Comparison of ENCODE assay signal across 13 cellular contexts in genomic region chr16:50550035-50550434, GRCh38. TPM values are rescaled to one million over a fixed set of nuclear protein-coding genes. Genes with fewer than 3 reads are reported as not detected.
DNase-seq lines count a peak whose midpoint lies in the region; ATAC-seq and TF ChIP-seq lines count a peak whose summit lies in the region.
"Had no signal": no experiment of that assay in that cellular context is flagged by ENCODE, and none has a peak within 500 bp of the region (broad histone marks: within the 10 kb centered on the region; RNA-seq: fewer than 3 reads in every experiment).

No MANE protein-coding gene starts in this region.

- H3K36me3 ChIP-seq in CD8-positive, alpha-beta T cell (ENCODE audit: insufficient read depth, low read length): no peaks in the 10 kb centered on the region
- H3K36me3 ChIP-seq in esophagus muscularis mucosa (peaks cover 0 to 3% (median 0%) of the 10 kb centered on the region in 4 donors), psoas muscle (ENCODE audit: insufficient read depth in 1 of 2, low read depth in 1 of 2) (no peaks in the 10 kb centered on the region), spleen (no peaks in the 10 kb centered on the region)
- H3K36me3 ChIP-seq: HAP-1 had no signal

- peak in 4 of 7 experiments; percentile 16 to 54 (median 51) for DNase-seq in CD8-positive, alpha-beta T cell
- peak in 17 of 34 experiments; percentile 10 to 43 (median 22) for DNase-seq in T-cell
- no peak for DNase-seq in esophagus muscularis mucosa (ENCODE audit: extremely low spot score)
- no peak for DNase-seq in psoas muscle
- DNase-seq in middle frontal gyrus (ENCODE audit: extremely low spot score, low spot score): no peak
- no peak for DNase-seq in spleen
- no peak for DNase-seq in NAMALWA (ENCODE audit: low spot score)
- DNase-seq: mucosa of descending colon; NCI-H1436 treated with DMSO at 0.1 percent for 48 hours; NCI-H774; stimulated activated CD8-positive, alpha-beta memory T cell treated with anti-CD3 and anti-CD28 coated beads, Interleukin-4, amount 100 ng/mL, for 48 hours had no signal

- TF ChIP-seq EP300 in esophagus muscularis mucosa (IDR thresholded peaks at IDR 0.05): no peak

- H3K4me3 ChIP-seq in CD8-positive, alpha-beta T cell (ENCODE audit: low read depth, low read length): no peak overlapping the region
- H3K4me3 ChIP-seq in esophagus muscularis mucosa: peak overlapping the region; percentile 75 to 97 (median 84)
- H3K4me3 ChIP-seq in psoas muscle: peak overlapping the region; percentile 74
- peak overlapping the region in 4 of 8 donors; percentile 82 to 93 (median 84) for H3K4me3 ChIP-seq in spleen
- H3K4me3 ChIP-seq: mucosa of descending colon had no signal

- CTCF ChIA-PET in CD8-positive, alpha-beta T cell (lab: Charles Lee): interaction anchor here (1.0 kb wide), 1 partner anchor 180 kb away, joined by 3 read pairs; no protein-coding TSS in a partner anchor
- CTCF ChIA-PET in T-cell (lab: Charles Lee): interaction anchor here in 1 of 2 donors (0.9 to 1.2 kb wide), 2 partner anchors 117 to 192 kb away, joined by 4 to 5 read pairs; partner anchors contain the start of gene CYLD

- no peak overlapping the region for H3K27ac ChIP-seq in CD8-positive, alpha-beta T cell (ENCODE audit: low read depth, low read length)
- H3K27ac ChIP-seq in esophagus muscularis mucosa (replicated peaks in 1 of 4): peak overlapping the region; percentile 84 to 90 (median 88)
- no peak overlapping the region for H3K27ac ChIP-seq in psoas muscle
- no peak overlapping the region for H3K27ac ChIP-seq in spleen

- ATAC-seq in CD8-positive, alpha-beta T cell: no peak
- ATAC-seq in T-cell (replicated peaks in 1 of 4): peak in 1 of 4 experiments; percentile 8
- no peak for ATAC-seq in psoas muscle
- ATAC-seq in GM18511 (IDR thresholded peaks at IDR 0.05; ENCODE audit: unreplicated experiment): no peak
- ATAC-seq: mucosa of descending colon had no signal

- peaks cover 32% of the 10 kb centered on the region for H3K4me1 ChIP-seq in CD8-positive, alpha-beta T cell (ENCODE audit: insufficient read depth, low read length)
- H3K4me1 ChIP-seq in esophagus muscularis mucosa (peaks cover 7 to 75% (median 69%) of the 10 kb centered on the region in 4 donors), psoas muscle (no peaks in the 10 kb centered on the region), spleen (peaks cover 0 to 33% (median 13%) of the 10 kb centered on the region in 6 donors)
- H3K4me1 ChIP-seq: HAP-1 had no signal

- H3K27me3 ChIP-seq in CD8-positive, alpha-beta T cell (ENCODE audit: insufficient read depth, low read length): no peaks in the 10 kb centered on the region
- H3K27me3 ChIP-seq in esophagus muscularis mucosa (peaks cover 0 to 5% (median 0%) of the 10 kb centered on the region in 4 donors), psoas muscle (ENCODE audit: insufficient read depth in 3 of 3, low read length in 2 of 3) (peaks cover 0 to 30% (median 4%) of the 10 kb centered on the region in 3 donors), spleen (replicated peaks in 1 of 7) (peaks cover 0 to 43% (median 11%) of the 10 kb centered on the region in 7 donors)

- intact Hi-C loops in CD8-positive, alpha-beta T cell (cut with DNase I, micrococcal nuclease): no loop called here
- intact Hi-C loops in esophagus muscularis mucosa (cut with DNase I) (loop anchor here (5.0 kb wide), 1 partner anchor 37 kb away; no protein-coding TSS in a partner anchor), psoas muscle (cut with DNase I) (no loop called here), spleen (cut with DNase I; ENCODE audit: low total_unique reads) (no loop called here)

- no peaks in the 10 kb centered on the region for H3K27me3 Mint-ChIP-seq in CD8-positive, alpha-beta T cell (ENCODE audit: low read depth)
- H3K27me3 Mint-ChIP-seq in T-cell: no peaks in the 10 kb centered on the region

- H3K36me3 Mint-ChIP-seq in CD8-positive, alpha-beta T cell: peaks cover 4% of the 10 kb centered on the region
- peaks cover 5% of the 10 kb centered on the region for H3K36me3 Mint-ChIP-seq in T-cell

- no peak for TF ChIP-seq CTCF in CD8-positive, alpha-beta T cell (IDR thresholded peaks at IDR 0.05)
- TF ChIP-seq CTCF in esophagus muscularis mucosa (IDR thresholded peaks at IDR 0.05): no peak
- no peak for TF ChIP-seq CTCF in psoas muscle (IDR thresholded peaks at IDR 0.05)
- TF ChIP-seq CTCF in spleen (IDR thresholded peaks at IDR 0.05 in 8 of 11, conservative IDR thresholded peaks at IDR 0.05 in 3 of 11): no peak

- H3K4me1 Mint-ChIP-seq in CD8-positive, alpha-beta T cell (ENCODE audit: low read depth): peaks cover 33% of the 10 kb centered on the region
- peaks cover 35 to 47% (median 38%) of the 10 kb centered on the region in 3 donors for H3K4me1 Mint-ChIP-seq in T-cell

- H3K4me3 Mint-ChIP-seq in CD8-positive, alpha-beta T cell: peak overlapping the region; percentile 82
- peak overlapping the region; percentile 63 to 80 (median 70) for H3K4me3 Mint-ChIP-seq in T-cell

- H3K9me3 ChIP-seq in CD8-positive, alpha-beta T cell (ENCODE audit: low read length): no peaks in the 10 kb centered on the region
- H3K9me3 ChIP-seq in esophagus muscularis mucosa (no peaks in the 10 kb centered on the region), psoas muscle (no peaks in the 10 kb centered on the region), spleen (no peaks in the 10 kb centered on the region)
- H3K9me3 ChIP-seq: HAP-1, mucosa of descending colon had no signal

- TF ChIP-seq POLR2A in esophagus muscularis mucosa (IDR thresholded peaks at IDR 0.05; ENCODE audit: low read depth) (no peak), spleen (IDR thresholded peaks at IDR 0.05) (no peak)

- WGBS in esophagus muscularis mucosa: 42% methylated on average over 8 of the region's 8 CpGs
- WGBS in psoas muscle, 3 donors: 59 to 76% (median 73%) methylated on average over 8 of the region's 8 CpGs
- 66 to 94% (median 79%) methylated on average over 8 of the region's 8 CpGs for WGBS in spleen, 5 donors

- H3K27ac Mint-ChIP-seq in CD8-positive, alpha-beta T cell: peak overlapping the region; percentile 45
- H3K27ac Mint-ChIP-seq in T-cell: peak overlapping the region; percentile 31 to 74

- POLR2A ChIA-PET in CD8-positive, alpha-beta T cell (lab: Charles Lee): interaction anchor here (0.8 kb wide), 1 partner anchor 117 kb away, joined by 3 read pairs; no protein-coding TSS in a partner anchor
- POLR2A ChIA-PET in T-cell (lab: Charles Lee): interaction anchor here in 1 of 2 donors (0.6 kb wide), 1 partner anchor 227 kb away, joined by 3 read pairs; no protein-coding TSS in a partner anchor

- no peaks in the 10 kb centered on the region for H3K9me3 Mint-ChIP-seq in CD8-positive, alpha-beta T cell
- H3K9me3 Mint-ChIP-seq in T-cell: no peaks in the 10 kb centered on the region

RNA-seq across cellular contexts. Expression of gene NKD1, which starts 1.8 kb away (rescaled TPM):
- total RNA-seq in CD8-positive, alpha-beta T cell: 1 to 10 TPM; 6.0 to 7.5 TPM
- 10 to 100 TPM in 3 of 5 donors, 1 to 10 TPM in 2; 5.5 to 22.2 (median 15.8) TPM for total RNA-seq in T-cell
- 10 to 100 TPM; 37.1 to 87.8 (median 54.1) TPM for total RNA-seq in esophagus muscularis mucosa
- total RNA-seq in psoas muscle: under 1 TPM; 0.22 to 0.45 (median 0.34) TPM
- polyA plus RNA-seq in psoas muscle: under 1 TPM; 0.04 to 0.16 (median 0.08) TPM
- total RNA-seq in spleen: 10 to 100 TPM in 1 of 7 donors, 1 to 10 TPM in 6; 1.7 to 15.2 (median 7.0) TPM
- polyA plus RNA-seq in spleen: under 1 TPM; 0.11 to 0.74 (median 0.38) TPM

Comparison
In these comparisons a context has a peak if more than half of its experiments do, and no peak if none do; other contexts are left out.
1. DNase-seq: peak in CD8-positive, alpha-beta T cell (4 of 7); none in esophagus muscularis mucosa (single experiment), psoas muscle (0 of 2), middle frontal gyrus (single experiment), spleen (single experiment) and NAMALWA (single experiment).
2. H3K27ac ChIP-seq: peak in esophagus muscularis mucosa (4 of 4); none in CD8-positive, alpha-beta T cell (single experiment), psoas muscle (single experiment) and spleen (0 of 8).